Comparison of ENCODE assay signal across 15 cellular contexts in the genomic region with DNA sequence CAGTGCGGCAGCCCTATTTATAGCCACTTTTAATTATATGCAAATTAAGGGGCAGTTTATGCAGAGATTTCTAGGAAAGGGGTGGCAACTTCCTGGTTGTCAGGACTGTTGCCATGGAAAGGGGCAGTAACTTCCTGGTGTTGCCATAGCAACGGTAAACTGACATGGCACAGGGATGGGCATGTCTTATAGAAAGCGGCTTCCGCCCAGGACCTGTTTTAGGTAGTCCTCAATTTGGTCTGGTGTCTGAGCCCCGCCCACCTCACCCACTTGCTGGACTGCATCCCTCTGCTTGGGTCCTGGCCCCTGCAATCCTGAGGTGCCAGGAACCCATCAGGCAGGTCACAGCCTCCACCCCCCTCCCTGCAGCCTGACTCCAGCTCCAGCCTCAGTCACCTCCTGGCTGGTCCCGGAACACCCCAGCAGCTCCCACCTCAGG.
A peak's percentile ranks its signal among the peaks of the same experiment; 100 is the strongest.
DNase-seq lines count a peak whose midpoint lies in the region; ATAC-seq, FAIRE-seq and TF ChIP-seq lines count a peak whose summit lies in the region.
"Had no signal": no experiment of that assay in that cellular context is flagged by ENCODE, and none has a peak within 500 bp of the region (broad histone marks: within the 10 kb centered on the region; RNA-seq: fewer than 3 reads in every experiment).

No MANE protein-coding gene starts in this region.

- no peak overlapping the region for H4K8ac ChIP-seq in H9 (replicated peaks; ENCODE audit: insufficient read length, low read depth, low read length)

- no peak overlapping the region for H2BK20ac ChIP-seq in H9 (ENCODE audit: low read depth, low read length, poor library complexity, severe bottlenecking)

- H3K9me3 ChIP-seq in BLaER1 (peaks cover 6% of the 10 kb centered on the region; the same call in 1 of the 2 replicates), H9 (ENCODE audit: control insufficient read depth, low read depth, low read length) (no peaks in the 10 kb centered on the region)
- H3K9me3 ChIP-seq: SJSA1 had no signal

- peaks cover 10% of the 10 kb centered on the region for H3K27me3 Mint-ChIP-seq in H9 (ENCODE audit: low read depth)
- H3K27me3 Mint-ChIP-seq: activated CD4-positive, alpha-beta memory T cell treated with anti-CD3 and anti-CD28 coated beads, Interleukin-2, amount 10 ng/mL, durations not matched to agents 7 days and 5 days had no signal

- H3K27ac Mint-ChIP-seq in H9, result no peak overlapping the region
- H3K27ac Mint-ChIP-seq: activated CD4-positive, alpha-beta memory T cell treated with anti-CD3 and anti-CD28 coated beads, Interleukin-2, amount 10 ng/mL, durations not matched to agents 7 days and 5 days; CD4-positive, alpha-beta memory T cell; nephron progenitor cell; stimulated activated memory B cell treated with anti-CD40 and anti-IgM and Interleukin-4, amounts not matched to agents 10 μg/mL and 1 μg/mL and 100 μg/mL, for 72 hours had no signal

- peaks cover 2 to 12% of the 10 kb centered on the region in 2 experiments; a peak in 3 of 4 replicates for H3K4me1 Mint-ChIP-seq in H9
- H3K4me1 Mint-ChIP-seq: activated CD4-positive, alpha-beta memory T cell treated with anti-CD3 and anti-CD28 coated beads, Interleukin-2, amount 10 ng/mL, durations not matched to agents 7 days and 5 days; CD4-positive, alpha-beta memory T cell; stimulated activated memory B cell treated with anti-CD40 and anti-IgM and Interleukin-4, amounts not matched to agents 10 μg/mL and 1 μg/mL and 100 μg/mL, for 72 hours had no signal

- no peak overlapping the region for H2BK12ac ChIP-seq in H9 (ENCODE audit: insufficient read length, low read depth, low read length)

- no peak for TF ChIP-seq CTCF in H9 (conservative IDR thresholded peaks at IDR 0.05)
- no peak for TF ChIP-seq CTCF in foreskin fibroblast (IDR thresholded peaks at IDR 0.05; ENCODE audit: low read depth, low read length)

- no peak overlapping the region for H3K18ac ChIP-seq in H9 (ENCODE audit: insufficient read length, low read depth, low read length)

- no peak overlapping the region for H3K23ac ChIP-seq in H9 (ENCODE audit: insufficient read length, low read depth, low read length)

- no peaks in the 10 kb centered on the region for H3K79me1 ChIP-seq in H9 (ENCODE audit: insufficient read depth, low read depth, low read length, poor library complexity, severe bottlenecking)

- no peak overlapping the region for H3K4ac ChIP-seq in H9 (ENCODE audit: low read depth, low read length)

- H2BK120ac ChIP-seq in H9 (ENCODE audit: low read depth, low read length, poor library complexity, severe bottlenecking), result no peak overlapping the region

- H3K4me1 ChIP-seq in BLaER1 (peaks cover 23% of the 10 kb centered on the region), H9 (ENCODE audit: insufficient read depth, low read length) (no peaks in the 10 kb centered on the region)

- H2AK5ac ChIP-seq in H9 (ENCODE audit: insufficient read length, low read length), result no peak overlapping the region

- no peaks in the 10 kb centered on the region for H3K23me2 ChIP-seq in H9 (ENCODE audit: insufficient read length, low read depth, low read length, poor library complexity, severe bottlenecking)

- H3K36me3 Mint-ChIP-seq in H9 (ENCODE audit: insufficient read depth in 1 of 3, low read depth in 3 of 3), result no peaks in the 10 kb centered on the region
- H3K36me3 Mint-ChIP-seq: CD4-positive, alpha-beta memory T cell; stimulated activated memory B cell treated with anti-CD40 and anti-IgM and Interleukin-4, amounts not matched to agents 10 μg/mL and 1 μg/mL and 100 μg/mL, for 72 hours had no signal

- no peak overlapping the region for H3K14ac ChIP-seq in H9 (ENCODE audit: insufficient read depth, low read length)

- H4K20me1 ChIP-seq in BLaER1 (no peaks in the 10 kb centered on the region), H9 (ENCODE audit: control insufficient read depth, insufficient read depth, insufficient read length) (no peaks in the 10 kb centered on the region)

- no peak overlapping the region for H4K91ac ChIP-seq in H9 (ENCODE audit: insufficient read length, low read depth, low read length)

- H3K9ac ChIP-seq in BLaER1 (no peak overlapping the region), H9 (ENCODE audit: extremely low read depth, insufficient read length, low read length) (no peak overlapping the region)

- H3K27ac ChIP-seq in BLaER1 (no peak overlapping the region), H9 (ENCODE audit: insufficient read length, low read depth, low read length) (no peak overlapping the region)
- H3K27ac ChIP-seq: SJSA1 had no signal

- H3K27me3 ChIP-seq in BLaER1, result no peaks in the 10 kb centered on the region
- H3K27me3 ChIP-seq in H9 (ENCODE audit: insufficient read depth, low read length), result no peaks in the 10 kb centered on the region
- H3K27me3 ChIP-seq: SJSA1 had no signal

- no peaks in the 10 kb centered on the region for H3K36me3 ChIP-seq in BLaER1
- H3K36me3 ChIP-seq: SJSA1 had no signal

- no peak overlapping the region for H2BK15ac ChIP-seq in H9 (ENCODE audit: low read depth, low read length)

- H2AFZ ChIP-seq in H9 (ENCODE audit: low read length), result no peak overlapping the region

- H4K5ac ChIP-seq in H9 (ENCODE audit: insufficient read length, low read depth, low read length), result no peak overlapping the region

- no peak overlapping the region for H3T11ph ChIP-seq in H9 (ENCODE audit: low read length)

- peak overlapping the region; percentile 28; the same call in 1 of the 2 replicates for H3K4me2 ChIP-seq in BLaER1
- H3K4me2 ChIP-seq in H9 (ENCODE audit: insufficient read depth, insufficient read length, low read length), result no peak overlapping the region

- H3K9me3 Mint-ChIP-seq in H9, result no peaks in the 10 kb centered on the region

- WGBS in H9 (ENCODE audit: extremely low coverage, insufficient read length, low lambda C conversion rate), result no CpG with 5 or more reads among the region's 6 CpGs

- no peak overlapping the region for H3K4me3 Mint-ChIP-seq in H9
- H3K4me3 Mint-ChIP-seq: activated CD4-positive, alpha-beta memory T cell treated with anti-CD3 and anti-CD28 coated beads, Interleukin-2, amount 10 ng/mL, durations not matched to agents 7 days and 5 days; CD4-positive, alpha-beta memory T cell; nephron progenitor cell; stimulated activated memory B cell treated with anti-CD40 and anti-IgM and Interleukin-4, amounts not matched to agents 10 μg/mL and 1 μg/mL and 100 μg/mL, for 72 hours had no signal

- FAIRE-seq in urothelium cell line (lab: Jason Lieb, UNC), result no peak
- FAIRE-seq: endothelial cell of umbilical vein had no signal

- H3K4me3 ChIP-seq in BLaER1, result no peak overlapping the region
- no peak overlapping the region for H3K4me3 ChIP-seq in foreskin fibroblast (ENCODE audit: low read depth in 1 of 2, low read length in 2 of 2)
- H3K4me3 ChIP-seq: SJSA1 had no signal

- peak; percentile 82 for DNase-seq in H9
- DNase-seq in NCI-H524 treated with DMSO at 0.1 percent for 48 hours (lab: John Stamatoyannopoulos, UW), result peak; percentile 30
- DNase-seq in urothelium cell line (ENCODE audit: low spot score), result no peak
- no peak for DNase-seq in foreskin fibroblast
- DNase-seq in stimulated activated naive CD4-positive, alpha-beta T cell (lab: John Stamatoyannopoulos, UW), result no peak
- DNase-seq: activated CD4-positive, alpha-beta memory T cell treated with anti-CD3 and anti-CD28 coated beads, Interleukin-2, amount 10 ng/mL, durations not matched to agents 7 days and 5 days; CD4-positive, alpha-beta memory T cell; Kasumi-1; nephron progenitor cell had no signal

- ATAC-seq in esophagus mucosa (peak; percentile 20), HG02678 (IDR thresholded peaks at IDR 0.05; ENCODE audit: unreplicated experiment) (no peak)

- H3K79me2 ChIP-seq in H9 (ENCODE audit: insufficient read depth, low read length), result no peaks in the 10 kb centered on the region

- no peak overlapping the region for H2BK5ac ChIP-seq in H9 (ENCODE audit: insufficient read length, low read length)

- no peak overlapping the region for H3K56ac ChIP-seq in H9 (ENCODE audit: insufficient read length, low read depth, low read length)

Comparison
In these comparisons a context has a peak if more than half of its experiments do, and no peak if none do; other contexts are left out.
1. DNase-seq: peak in H9 (single experiment) and NCI-H524 treated with DMSO at 0.1 percent for 48 hours (single experiment); none in urothelium cell line (single experiment), foreskin fibroblast (0 of 2) and stimulated activated naive CD4-positive, alpha-beta T cell (0 of 6).